ENCODE assay signal across 17 cellular contexts in genomic region chr1:104028670-104029069, GRCh38.
"Had no signal": no experiment of that assay in that cellular context is flagged by ENCODE, and none has a peak within 500 bp of the region (broad histone marks: within the 10 kb centered on the region; RNA-seq: fewer than 3 reads in every experiment).

No MANE protein-coding gene starts in this region.

- H3K27ac ChIP-seq: brain microvascular endothelial cell, epithelial cell of prostate, spleen, suprapubic skin, upper lobe of left lung had no signal

- H3K4me1 ChIP-seq: spleen, suprapubic skin, upper lobe of left lung had no signal

- H3K36me3 ChIP-seq: brain microvascular endothelial cell, spleen, suprapubic skin, upper lobe of left lung had no signal

- H3K27me3 ChIP-seq: brain microvascular endothelial cell, spleen, suprapubic skin, upper lobe of left lung had no signal

- DNase-seq: activated CD4-positive, alpha-beta T cell treated with anti-CD3 and anti-CD28 coated beads for 1 hour; activated CD4-positive, alpha-beta T cell treated with anti-CD3 and anti-CD28 coated beads, Interleukin-2, amount 50 U/mL, for 48 hours; activated gamma-delta T cell treated with Interleukin-2 at 50 U/mL for 16 hours; activated naive CD8-positive, alpha-beta T cell treated with anti-CD3 and anti-CD28 coated beads for 36 hours; activated T-cell treated with anti-CD3 and anti-CD28 coated beads, Interleukin-2, amount 50 U/mL, for 48 hours; brain microvascular endothelial cell; effector memory CD8-positive, alpha-beta T cell; hippocampal formation; left ventricle myocardium superior; mesendoderm; spleen; stimulated activated CD4-positive, alpha-beta T cell treated with anti-CD3 and anti-CD28 coated beads, Interleukin-2, amount 100 ng/mL, for 24 hours; stimulated activated naive CD4-positive, alpha-beta T cell; upper lobe of left lung had no signal

- H3K4me3 ChIP-seq: spleen, suprapubic skin, upper lobe of left lung had no signal

- ATAC-seq: effector memory CD8-positive, alpha-beta T cell; left ventricle myocardium superior; sciatic nerve had no signal

- H3K9me3 ChIP-seq: spleen, suprapubic skin, upper lobe of left lung had no signal
